ENCODE assay signal across 25 cellular contexts in genomic region chrX:17062065-17062464, GRCh38.
DNase-seq lines count a peak whose midpoint lies in the region; ATAC-seq, FAIRE-seq and TF ChIP-seq lines count a peak whose summit lies in the region.
"Had no signal": no experiment of that assay in that cellular context is flagged by ENCODE, and none has a peak within 500 bp of the region (broad histone marks: within the 10 kb centered on the region; RNA-seq: fewer than 3 reads in every experiment).

No MANE protein-coding gene starts in this region.

- peak overlapping the region; percentile 27; the same call in 1 of the 2 replicates for H2AFZ ChIP-seq in MM.1S (ENCODE audit: low read length)

- no peaks in the 10 kb centered on the region for H3K9me2 ChIP-seq in MM.1S (replicated peaks; ENCODE audit: insufficient read depth, low read length)

- H3K36me3 ChIP-seq in MM.1S (replicated peaks; ENCODE audit: insufficient read depth, low read length), result no peaks in the 10 kb centered on the region
- H3K36me3 ChIP-seq in adrenal gland (replicated peaks in 1 of 2), result no peaks in the 10 kb centered on the region
- H3K36me3 ChIP-seq: BE2C, BLaER1 had no signal

- peak overlapping the region; percentile 57; the same call in 1 of the 2 replicates for H3K27ac ChIP-seq in MM.1S (ENCODE audit: low read length)
- no peak overlapping the region for H3K27ac ChIP-seq in adrenal gland
- H3K27ac ChIP-seq: 22Rv1, BLaER1 had no signal

- H3K9me3 ChIP-seq in MM.1S (replicated peaks; ENCODE audit: insufficient read depth, low read length), result no peaks in the 10 kb centered on the region
- no peaks in the 10 kb centered on the region for H3K9me3 ChIP-seq in adrenal gland (replicated peaks in 1 of 3)
- H3K9me3 ChIP-seq: BE2C, BLaER1 had no signal

- DNase-seq in GM12892 (ENCODE audit: insufficient read length) (no peak), MM.1S (peak; percentile 69), RPMI8226 (peak; percentile 58), adrenal gland (no peak)
- no peak for DNase-seq in NK-92 treated with Interleukin-12 subunit alpha and Interleukin-12 subunit beta, amount 100 ng/mL, for 24 hours (lab: John Stamatoyannopoulos, UW)
- DNase-seq: ACHN; BE2C; C1 segment of cervical spinal cord; CD4-positive, alpha-beta memory T cell; CD4-positive, CD25-positive, alpha-beta regulatory T cell; CD8-positive, alpha-beta memory T cell; COR-L47; DMS 273 treated with DMSO at 0.1 percent for 48 hours; DMS153; DMS53; DMS79; DND-41; EL; GDM1 had no signal

- H3K9ac ChIP-seq in MM.1S (ENCODE audit: low read length), result peak overlapping the region; percentile 18; the same call in 1 of the 2 replicates
- H3K9ac ChIP-seq: BLaER1 had no signal

- H3F3A ChIP-seq in MM.1S (ENCODE audit: insufficient read depth, low read length), result no peaks in the 10 kb centered on the region

- peak overlapping the region; percentile 62; the same call in 1 of the 2 replicates for H3K4me2 ChIP-seq in MM.1S (ENCODE audit: low read depth, low read length)
- H3K4me2 ChIP-seq: BLaER1 had no signal

- no peaks in the 10 kb centered on the region for H4K20me1 ChIP-seq in MM.1S (ENCODE audit: insufficient read depth, low read length)
- H4K20me1 ChIP-seq: BLaER1 had no signal

- no peak for ATAC-seq in HG02884 (IDR thresholded peaks at IDR 0.05; ENCODE audit: unreplicated experiment)

- no peaks in the 10 kb centered on the region for H3K27me3 ChIP-seq in MM.1S (replicated peaks; ENCODE audit: insufficient read depth, low read length)
- peaks cover 5% of the 10 kb centered on the region for H3K27me3 ChIP-seq in adrenal gland
- H3K27me3 ChIP-seq: BE2C had no signal

- intact Hi-C loops in adrenal gland (cut with DNase I), result no loop called here

- no peaks in the 10 kb centered on the region for H3K79me2 ChIP-seq in MM.1S (ENCODE audit: low read length)

- H3K4me1 ChIP-seq in MM.1S (ENCODE audit: low read length) (peaks cover 37% of the 10 kb centered on the region), adrenal gland (replicated peaks in 1 of 2) (no peaks in the 10 kb centered on the region)
- H3K4me1 ChIP-seq: BE2C, BLaER1 had no signal

- FAIRE-seq in GM12892 (lab: Jason Lieb, UNC), result peak; percentile 17
- FAIRE-seq: A204.1, GM12891, GM18507 had no signal

- TF ChIP-seq CTCF in MM.1S (IDR thresholded peaks at IDR 0.05; ENCODE audit: low read length) (no peak), adrenal gland (IDR thresholded peaks at IDR 0.05) (no peak)

- H3K4me3 ChIP-seq in MM.1S (ENCODE audit: low read length) (peak overlapping the region; percentile 1; the same call in 1 of the 2 replicates), adrenal gland (no peak overlapping the region)
- H3K4me3 ChIP-seq: BLaER1 had no signal

- TF ChIP-seq POLR2A in GM12892 (IDR thresholded peaks at IDR 0.05; ENCODE audit: low read depth, low read length), result no peak
- TF ChIP-seq POLR2A in adrenal gland (IDR thresholded peaks at IDR 0.05), result no peak

Comparison
In these comparisons a context has a peak if more than half of its experiments do, and no peak if none do; other contexts are left out.
1. DNase-seq: peak in MM.1S (single experiment) and RPMI8226 (single experiment); none in GM12892 (single experiment), NK-92 treated with Interleukin-12 subunit alpha and Interleukin-12 subunit beta, amount 100 ng/mL, for 24 hours (single experiment) and adrenal gland (0 of 7).